ENCODE assay signal across 8 cellular contexts in genomic region chr7:151447901-151448260, GRCh38. TPM values are rescaled to one million over a fixed set of nuclear protein-coding genes. Genes with fewer than 3 reads are reported as not detected.
A peak's percentile ranks its signal among the peaks of the same experiment; 100 is the strongest.
DNase-seq lines count a peak whose midpoint lies in the region; ATAC-seq and TF ChIP-seq lines count a peak whose summit lies in the region.

No MANE protein-coding gene starts in this region.

- no peaks in the 10 kb centered on the region for H3K4me1 Mint-ChIP-seq in natural killer cell

- POLR2A ChIA-PET in A673 (lab: Charles Lee; ENCODE audit: low non-redundant PET), result no interaction called here

- H3K9me3 Mint-ChIP-seq in natural killer cell, result no peaks in the 10 kb centered on the region

- H3K4me1 ChIP-seq in A673 (ENCODE audit: insufficient read depth, low read length, poor library complexity, severe bottlenecking), result peaks cover 4% of the 10 kb centered on the region
- peaks cover 2% of the 10 kb centered on the region for H3K4me1 ChIP-seq in effector memory CD4-positive, alpha-beta T cell (ENCODE audit: control insufficient read depth, insufficient read depth, low read length, poor library complexity, severe bottlenecking)
- H3K4me1 ChIP-seq in thyroid gland, result peaks cover 4 to 11% of the 10 kb centered on the region in 2 donors

- TF ChIP-seq POLR2A in thyroid gland (IDR thresholded peaks at IDR 0.05), result no peak

- no peaks in the 10 kb centered on the region for H3K27me3 ChIP-seq in A673 (replicated peaks; ENCODE audit: insufficient read depth, low read depth, low read length, poor library complexity)
- no peaks in the 10 kb centered on the region for H3K27me3 ChIP-seq in effector memory CD4-positive, alpha-beta T cell (replicated peaks; ENCODE audit: control insufficient read depth, insufficient read depth, low read length, poor library complexity, severe bottlenecking)
- H3K27me3 ChIP-seq in thyroid gland, result no peaks in the 10 kb centered on the region

- peak overlapping the region; percentile 78 for H3K4me3 Mint-ChIP-seq in natural killer cell

- H3K27ac Mint-ChIP-seq in natural killer cell, result peak overlapping the region in 1 of 2 donors; percentile 71

- peak; percentile 11 for ATAC-seq in HG03378 (IDR thresholded peaks at IDR 0.05; ENCODE audit: unreplicated experiment)
- ATAC-seq in natural killer cell, result no peak
- ATAC-seq in GM21723 (IDR thresholded peaks at IDR 0.05; ENCODE audit: unreplicated experiment), result no peak

- H3K9me3 ChIP-seq in A673 (ENCODE audit: low read depth, low read length, poor library complexity, severe bottlenecking) (no peaks in the 10 kb centered on the region), thyroid gland (no peaks in the 10 kb centered on the region)
- H3K9me3 ChIP-seq in effector memory CD4-positive, alpha-beta T cell (ENCODE audit: control insufficient read depth, low read length), result no peaks in the 10 kb centered on the region

- H3K4me3 ChIP-seq in A673 (ENCODE audit: low read depth, low read length, poor library complexity, severe bottlenecking), result peak overlapping the region; percentile 58
- peak overlapping the region; percentile 70 for H3K4me3 ChIP-seq in effector memory CD4-positive, alpha-beta T cell (ENCODE audit: insufficient read depth, low read depth, low read length, poor library complexity, severe bottlenecking)
- peak overlapping the region in 1 of 3 donors; percentile 29 for H3K4me3 ChIP-seq in thyroid gland (replicated peaks in 1 of 3)

- no peaks in the 10 kb centered on the region for H3K36me3 ChIP-seq in A673 (ENCODE audit: insufficient read depth, low read length, poor library complexity, severe bottlenecking)
- H3K36me3 ChIP-seq in effector memory CD4-positive, alpha-beta T cell (ENCODE audit: control insufficient read depth, insufficient read depth, low read length), result no peaks in the 10 kb centered on the region
- H3K36me3 ChIP-seq in thyroid gland, result no peaks in the 10 kb centered on the region

- 80 to 83% methylated on average over 26 of the region's 26 CpGs for WGBS in thyroid gland, 2 donors

- DNase-seq in A673 (ENCODE audit: low spot score) (no peak), natural killer cell (no peak), thyroid gland (no peak), GDM1 (lab: John Stamatoyannopoulos, UW) (no peak), retina (no peak)
- no peak for DNase-seq in effector memory CD4-positive, alpha-beta T cell

- H3K27ac ChIP-seq in A673 (ENCODE audit: low read depth, low read length, poor library complexity, severe bottlenecking) (no peak overlapping the region), thyroid gland (peak overlapping the region in 1 of 3 donors; percentile 61)
- H3K27ac ChIP-seq in effector memory CD4-positive, alpha-beta T cell (ENCODE audit: insufficient read depth, low read length, poor library complexity, severe bottlenecking), result peak overlapping the region; percentile 56

- intact Hi-C loops in A673 (cut with micrococcal nuclease; ENCODE audit: unreplicated experiment), result loop anchor here (1.0 to 5.0 kb wide), 2 partner anchors 80 to 131 kb away; no protein-coding TSS in a partner anchor
- intact Hi-C loops in natural killer cell (cut with micrococcal nuclease), result loop anchor here (1.0 kb wide), 2 partner anchors 80 to 133 kb away; no protein-coding TSS in a partner anchor
- intact Hi-C loops in thyroid gland (cut with DNase I), result loop anchor here (2.0 kb wide), 1 partner anchor 79 kb away; no protein-coding TSS in a partner anchor

- BruUV-seq in A673 (replicated peaks; lab: Mats Ljungman, UMichigan), result no TSS peak

- CTCF ChIA-PET in A673 (lab: Charles Lee), result interaction anchor here (1.3 to 1.7 kb wide), 2 partner anchors 79 to 81 kb away, joined by 5 to 9 read pairs; no protein-coding TSS in a partner anchor

- H3K36me3 Mint-ChIP-seq in natural killer cell, result no peaks in the 10 kb centered on the region

- H3K27me3 Mint-ChIP-seq in natural killer cell (ENCODE audit: low read depth in 2 of 2), result peaks cover 12 to 17% of the 10 kb centered on the region in 2 donors

- TF ChIP-seq CTCF in A673 (conservative IDR thresholded peaks at IDR 0.05; ENCODE audit: low read depth, low read length) (no peak), natural killer cell (IDR thresholded peaks at IDR 0.05) (no peak), thyroid gland (IDR thresholded peaks at IDR 0.05) (no peak)

RNA-seq across cellular contexts. Expression of gene CRYGN, which starts 7.9 kb away (rescaled TPM):
- total RNA-seq in A673 (2021), result 0.13 TPM in 2 replicates
- not detected for total RNA-seq in natural killer cell
- 10 to 100 TPM; 16.4 to 45.5 (median 24.5) TPM for total RNA-seq in thyroid gland

RNA-seq across cellular contexts. Expression of gene WDR86, which starts 38.0 kb away (rescaled TPM):
- total RNA-seq in A673 (2021) (0.86 and 1.9 TPM in 2 replicates), natural killer cell (1 to 10 TPM; 1.6 to 4.6 (median 2.1) TPM), thyroid gland (100 to 1,000 TPM in 3 of 4 donors, 10 to 100 TPM in 1; 99.5 to 203 (median 142) TPM)

Comparison
In these comparisons a context has a peak if more than half of its experiments do, and no peak if none do; other contexts are left out.
1. RNA of gene CRYGN, which starts 7.9 kb away (total RNA-seq): 16.4 to 45.5 TPM in thyroid gland; 0.13 TPM in A673 and not detected in natural killer cell; every median in the first group is over 10 times any median in the second.
2. RNA of gene WDR86, which starts 38.0 kb away (total RNA-seq): 99.5 to 203 TPM in thyroid gland; 1.6 to 4.6 TPM in natural killer cell and 0.86 to 1.9 TPM in A673; every median in the first group is over 10 times any median in the second.